In genomic region chr18:59996370-59996966, GRCh38 we compare ENCODE assay signal across 9 cellular contexts.
DNase-seq lines count a peak whose midpoint lies in the region; ATAC-seq and TF ChIP-seq lines count a peak whose summit lies in the region.
"Had no signal": no experiment of that assay in that cellular context is flagged by ENCODE, and none has a peak within 500 bp of the region (broad histone marks: within the 10 kb centered on the region; RNA-seq: fewer than 3 reads in every experiment).

No MANE protein-coding gene starts in this region.

- H3K27me3 Mint-ChIP-seq in activated CD4-positive, alpha-beta memory T cell treated with anti-CD3 and anti-CD28 coated beads for 36 hours: peaks cover 19% of the 10 kb centered on the region
- H3K27me3 Mint-ChIP-seq in activated CD4-positive, alpha-beta memory T cell treated with anti-CD3 and anti-CD28 coated beads, Interleukin-2, amount 10 ng/mL, durations not matched to agents 7 days and 5 days: peaks cover 55% of the 10 kb centered on the region
- peaks cover 29% of the 10 kb centered on the region for H3K27me3 Mint-ChIP-seq in type B pancreatic cell

- no peak overlapping the region for H3K4me3 ChIP-seq in H7 (ENCODE audit: insufficient read depth, low read depth, low read length)

- POLR2A ChIA-PET in activated CD4-positive, alpha-beta memory T cell treated with anti-CD3 and anti-CD28 coated beads for 36 hours (lab: Charles Lee): no interaction called here
- POLR2A ChIA-PET in activated CD4-positive, alpha-beta memory T cell treated with anti-CD3 and anti-CD28 coated beads, Interleukin-2, amount 10 ng/mL, durations not matched to agents 7 days and 5 days (lab: Charles Lee): no interaction called here

- peak; percentile 24 for DNase-seq in activated CD4-positive, alpha-beta memory T cell treated with anti-CD3 and anti-CD28 coated beads for 36 hours
- DNase-seq in activated CD4-positive, alpha-beta memory T cell treated with anti-CD3 and anti-CD28 coated beads, Interleukin-2, amount 10 ng/mL, durations not matched to agents 7 days and 5 days: no peak
- DNase-seq in H7 (peak; percentile 43), NAMALWA (ENCODE audit: low spot score) (peak; percentile 62), SKM-1 treated with dmso at 0.1 percent for 144 hours (lab: John Stamatoyannopoulos, UW; ENCODE audit: unreplicated experiment) (peak; percentile 17), hepatic stellate cell (ENCODE audit: low spot score) (peak; percentile 16), type B pancreatic cell (ENCODE audit: extremely low spot score, unreplicated experiment) (no peak)

- H3K4me3 Mint-ChIP-seq in activated CD4-positive, alpha-beta memory T cell treated with anti-CD3 and anti-CD28 coated beads for 36 hours: no peak overlapping the region
- no peak overlapping the region for H3K4me3 Mint-ChIP-seq in activated CD4-positive, alpha-beta memory T cell treated with anti-CD3 and anti-CD28 coated beads, Interleukin-2, amount 10 ng/mL, durations not matched to agents 7 days and 5 days
- no peak overlapping the region for H3K4me3 Mint-ChIP-seq in type B pancreatic cell
- H3K4me3 Mint-ChIP-seq: activated naive CD4-positive, alpha-beta T cell treated with anti-CD3 and anti-CD28 coated beads, Interleukin-2, amount 50 U/mL, for 24 hours had no signal

- CTCF ChIA-PET in activated CD4-positive, alpha-beta memory T cell treated with anti-CD3 and anti-CD28 coated beads for 36 hours (lab: Charles Lee): interaction anchor here (0.7 to 2.4 kb wide), 13 partner anchors 9 to 556 kb away, joined by 3 to 11 read pairs (median 4); no protein-coding TSS in a partner anchor
- CTCF ChIA-PET in activated CD4-positive, alpha-beta memory T cell treated with anti-CD3 and anti-CD28 coated beads, Interleukin-2, amount 10 ng/mL, durations not matched to agents 7 days and 5 days (lab: Charles Lee): interaction anchor here (0.6 to 1.6 kb wide), 5 partner anchors 8 to 554 kb away, joined by 4 to 11 read pairs (median 5); no protein-coding TSS in a partner anchor

- intact Hi-C loops in activated CD4-positive, alpha-beta memory T cell treated with anti-CD3 and anti-CD28 coated beads for 36 hours (cut with micrococcal nuclease): loop anchor here (10.0 kb wide), 1 partner anchor 418 kb away; no protein-coding TSS in a partner anchor

- no peak overlapping the region for H3K27ac Mint-ChIP-seq in activated CD4-positive, alpha-beta memory T cell treated with anti-CD3 and anti-CD28 coated beads for 36 hours
- H3K27ac Mint-ChIP-seq in activated CD4-positive, alpha-beta memory T cell treated with anti-CD3 and anti-CD28 coated beads, Interleukin-2, amount 10 ng/mL, durations not matched to agents 7 days and 5 days: no peak overlapping the region
- H3K27ac Mint-ChIP-seq in type B pancreatic cell: no peak overlapping the region
- H3K27ac Mint-ChIP-seq: activated naive CD4-positive, alpha-beta T cell treated with anti-CD3 and anti-CD28 coated beads, Interleukin-2, amount 50 U/mL, for 24 hours had no signal

- peaks cover 4% of the 10 kb centered on the region for H3K9me3 Mint-ChIP-seq in activated CD4-positive, alpha-beta memory T cell treated with anti-CD3 and anti-CD28 coated beads for 36 hours
- H3K9me3 Mint-ChIP-seq in activated CD4-positive, alpha-beta memory T cell treated with anti-CD3 and anti-CD28 coated beads, Interleukin-2, amount 10 ng/mL, durations not matched to agents 7 days and 5 days: peaks cover 4% of the 10 kb centered on the region
- H3K9me3 Mint-ChIP-seq in type B pancreatic cell: no peaks in the 10 kb centered on the region
- H3K9me3 Mint-ChIP-seq: activated naive CD4-positive, alpha-beta T cell treated with anti-CD3 and anti-CD28 coated beads, Interleukin-2, amount 50 U/mL, for 24 hours had no signal

- ATAC-seq in HG03045 (IDR thresholded peaks at IDR 0.05; ENCODE audit: unreplicated experiment): no peak

- H3K4me1 Mint-ChIP-seq in activated CD4-positive, alpha-beta memory T cell treated with anti-CD3 and anti-CD28 coated beads for 36 hours (ENCODE audit: low read depth): no peaks in the 10 kb centered on the region
- H3K4me1 Mint-ChIP-seq in activated CD4-positive, alpha-beta memory T cell treated with anti-CD3 and anti-CD28 coated beads, Interleukin-2, amount 10 ng/mL, durations not matched to agents 7 days and 5 days: no peaks in the 10 kb centered on the region
- no peaks in the 10 kb centered on the region for H3K4me1 Mint-ChIP-seq in type B pancreatic cell (ENCODE audit: unreplicated experiment)
- H3K4me1 Mint-ChIP-seq: activated naive CD4-positive, alpha-beta T cell treated with anti-CD3 and anti-CD28 coated beads, Interleukin-2, amount 50 U/mL, for 24 hours had no signal

- TF ChIP-seq CTCF in type B pancreatic cell (conservative IDR thresholded peaks at IDR 0.05): peak; percentile 84

- no peaks in the 10 kb centered on the region for H3K36me3 Mint-ChIP-seq in activated CD4-positive, alpha-beta memory T cell treated with anti-CD3 and anti-CD28 coated beads for 36 hours
- no peaks in the 10 kb centered on the region for H3K36me3 Mint-ChIP-seq in activated CD4-positive, alpha-beta memory T cell treated with anti-CD3 and anti-CD28 coated beads, Interleukin-2, amount 10 ng/mL, durations not matched to agents 7 days and 5 days (ENCODE audit: low read depth)
- no peaks in the 10 kb centered on the region for H3K36me3 Mint-ChIP-seq in type B pancreatic cell
- H3K36me3 Mint-ChIP-seq: activated naive CD4-positive, alpha-beta T cell treated with anti-CD3 and anti-CD28 coated beads, Interleukin-2, amount 50 U/mL, for 24 hours had no signal

- no peaks in the 10 kb centered on the region for H3K27me3 ChIP-seq in H7 (ENCODE audit: control insufficient read depth, insufficient read depth, low read length)

- no peaks in the 10 kb centered on the region for H3K36me3 ChIP-seq in H7 (replicated peaks; ENCODE audit: control insufficient read depth, insufficient read depth, low read length)

Comparison
In these comparisons a context has a peak if more than half of its experiments do, and no peak if none do; other contexts are left out.
1. DNase-seq: peak in activated CD4-positive, alpha-beta memory T cell treated with anti-CD3 and anti-CD28 coated beads for 36 hours (single experiment), H7 (single experiment), NAMALWA (single experiment), SKM-1 treated with dmso at 0.1 percent for 144 hours (single experiment) and hepatic stellate cell (single experiment); none in activated CD4-positive, alpha-beta memory T cell treated with anti-CD3 and anti-CD28 coated beads, Interleukin-2, amount 10 ng/mL, durations not matched to agents 7 days and 5 days (single experiment) and type B pancreatic cell (single experiment).